13 cellular contexts compared by ENCODE assay signal in the genomic region with DNA sequence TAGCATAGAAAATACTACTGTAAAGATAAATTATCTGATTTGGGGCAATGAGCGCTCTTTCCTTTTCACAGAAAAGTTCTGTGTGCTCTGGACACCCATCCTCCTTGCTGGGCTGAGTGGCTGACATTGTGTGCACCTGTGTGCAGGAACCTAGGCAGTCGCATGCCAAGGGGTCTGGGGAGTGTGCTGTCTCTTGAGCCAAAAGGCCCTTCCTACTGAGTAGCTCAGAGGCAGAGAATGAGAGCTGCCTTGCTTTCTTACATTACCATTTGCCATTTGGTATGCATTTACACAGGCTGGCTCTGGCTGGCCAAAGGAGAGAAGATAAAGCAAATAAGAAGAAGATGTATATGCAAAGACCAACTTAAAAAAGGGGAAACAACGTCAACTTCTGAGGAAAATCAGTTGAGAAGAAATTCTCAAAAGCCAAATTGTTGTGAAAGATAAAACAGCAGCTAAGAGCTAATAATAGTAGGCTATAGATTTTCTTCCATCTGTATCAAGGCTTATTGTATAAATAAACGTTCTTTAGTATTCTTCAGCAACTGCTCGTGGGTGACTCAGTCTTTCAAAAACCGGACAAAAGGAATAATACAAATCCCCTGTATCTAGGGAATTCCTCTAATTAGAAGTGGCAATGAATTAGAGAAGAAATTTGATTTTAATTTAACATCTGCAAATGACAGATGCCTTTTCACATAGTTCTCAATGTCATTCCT.
A peak's percentile ranks its signal among the peaks of the same experiment; 100 is the strongest.
DNase-seq lines count a peak whose midpoint lies in the region; ATAC-seq and TF ChIP-seq lines count a peak whose summit lies in the region.
"Had no signal": no experiment of that assay in that cellular context is flagged by ENCODE, and none has a peak within 500 bp of the region (broad histone marks: within the 10 kb centered on the region; RNA-seq: fewer than 3 reads in every experiment).

No MANE protein-coding gene starts in this region.

- H3K4me1 Mint-ChIP-seq in stimulated activated effector memory CD8-positive, alpha-beta T cell treated with anti-CD3 and anti-CD28 coated beads, Interleukin-12 subunit alpha, Interleukin-12 subunit beta, amount 100 ng/mL, for 72 hours = peaks cover 50% of the 10 kb centered on the region

- no peak overlapping the region for H2BK12ac ChIP-seq in trophoblast cell (ENCODE audit: low read length)

- peaks cover 34% of the 10 kb centered on the region for H3K36me3 Mint-ChIP-seq in stimulated activated effector memory CD8-positive, alpha-beta T cell treated with anti-CD3 and anti-CD28 coated beads, Interleukin-12 subunit alpha, Interleukin-12 subunit beta, amount 100 ng/mL, for 72 hours

- no peak overlapping the region for H3K23ac ChIP-seq in trophoblast cell (ENCODE audit: low read length)

- H3K9me3 ChIP-seq in trophoblast cell (ENCODE audit: insufficient read depth, low read depth, low read length) = no peaks in the 10 kb centered on the region

- H3K79me1 ChIP-seq in trophoblast cell (ENCODE audit: low read length) = no peaks in the 10 kb centered on the region

- H3K4me3 ChIP-seq in astrocyte of the spinal cord (ENCODE audit: low read depth, low read length) = no peak overlapping the region
- H3K4me3 ChIP-seq in trophoblast cell (ENCODE audit: low read depth, low read length) = no peak overlapping the region
- H3K4me3 ChIP-seq: coronary artery had no signal

- H3K27ac Mint-ChIP-seq in stimulated activated effector memory CD8-positive, alpha-beta T cell treated with anti-CD3 and anti-CD28 coated beads, Interleukin-12 subunit alpha, Interleukin-12 subunit beta, amount 100 ng/mL, for 72 hours = no peak overlapping the region

- no peaks in the 10 kb centered on the region for H3K36me3 ChIP-seq in trophoblast cell (ENCODE audit: control insufficient read depth in 1 of 2, insufficient read depth in 2 of 2, low read length in 2 of 2)

- no peak overlapping the region for H3K18ac ChIP-seq in trophoblast cell (ENCODE audit: low read length)

- H3K79me2 ChIP-seq in trophoblast cell (ENCODE audit: control insufficient read depth, insufficient read depth, low read length, poor library complexity) = no peaks in the 10 kb centered on the region

- no peak overlapping the region for H4K8ac ChIP-seq in trophoblast cell (ENCODE audit: low read depth, low read length)

- no peak overlapping the region for H3K4ac ChIP-seq in trophoblast cell (ENCODE audit: low read depth, low read length)

- no peak overlapping the region for H3K9ac ChIP-seq in trophoblast cell (ENCODE audit: low read length)

- no peak overlapping the region for H2BK120ac ChIP-seq in trophoblast cell (ENCODE audit: insufficient read depth, low read length, poor library complexity)

- no peak overlapping the region for H3K4me3 Mint-ChIP-seq in stimulated activated effector memory CD8-positive, alpha-beta T cell treated with anti-CD3 and anti-CD28 coated beads, Interleukin-12 subunit alpha, Interleukin-12 subunit beta, amount 100 ng/mL, for 72 hours

- no peaks in the 10 kb centered on the region for H3K9me3 Mint-ChIP-seq in stimulated activated effector memory CD8-positive, alpha-beta T cell treated with anti-CD3 and anti-CD28 coated beads, Interleukin-12 subunit alpha, Interleukin-12 subunit beta, amount 100 ng/mL, for 72 hours

- TF ChIP-seq CTCF in astrocyte of the spinal cord (IDR thresholded peaks at IDR 0.05; ENCODE audit: low read depth, low read length) = no peak

- H4K91ac ChIP-seq in trophoblast cell (ENCODE audit: low read depth, low read length) = no peak overlapping the region

- no peak overlapping the region for H3K14ac ChIP-seq in trophoblast cell (ENCODE audit: low read length)

- H4K12ac ChIP-seq in trophoblast cell (ENCODE audit: low read depth, low read length) = no peak overlapping the region

- H2BK5ac ChIP-seq in trophoblast cell (ENCODE audit: low read depth, low read length, poor library complexity) = no peak overlapping the region

- H3K4me1 ChIP-seq in trophoblast cell (ENCODE audit: control insufficient read depth in 1 of 2, insufficient read depth in 2 of 2, low read length in 2 of 2) = peaks cover 2 to 3% of the 10 kb centered on the region in 2 experiments

- ATAC-seq in GM18508 (IDR thresholded peaks at IDR 0.05; ENCODE audit: insufficient read depth, unreplicated experiment) = peak; percentile 12
- ATAC-seq in GM19463 (IDR thresholded peaks at IDR 0.05; ENCODE audit: unreplicated experiment) = peak; percentile 29
- ATAC-seq in HG03095 (IDR thresholded peaks at IDR 0.05; ENCODE audit: unreplicated experiment) = peak; percentile 33
- no peak for ATAC-seq in HG03045 (IDR thresholded peaks at IDR 0.05; ENCODE audit: unreplicated experiment)
- ATAC-seq in stimulated activated effector memory CD8-positive, alpha-beta T cell treated with anti-CD3 and anti-CD28 coated beads, Interleukin-12 subunit alpha, Interleukin-12 subunit beta, amount 100 ng/mL, for 72 hours = no peak
- ATAC-seq: naive thymus-derived CD4-positive, alpha-beta T cell had no signal

- in situ Hi-C loops in astrocyte of the spinal cord (cut with HindIII; ENCODE audit: low sequenced_read_pairs) = no loop called here

- no peak overlapping the region for H3K4me2 ChIP-seq in trophoblast cell (ENCODE audit: low read length)

- no peak overlapping the region for H2AFZ ChIP-seq in trophoblast cell (ENCODE audit: insufficient read depth, low read length, poor library complexity)

- DNase-seq in astrocyte of the spinal cord (ENCODE audit: low read depth, low spot score) (peak; percentile 33), trophoblast cell (no peak), HT-29 (ENCODE audit: low spot score) (no peak)
- DNase-seq in stimulated activated effector memory CD8-positive, alpha-beta T cell treated with anti-CD3 and anti-CD28 coated beads, Interleukin-12 subunit alpha, Interleukin-12 subunit beta, amount 100 ng/mL, for 72 hours (ENCODE audit: low spot score in 2 of 2) = no peak
- DNase-seq: DMS153; naive thymus-derived CD4-positive, alpha-beta T cell; stimulated activated CD4-positive, alpha-beta T cell treated with anti-CD3 and anti-CD28 coated beads, Interleukin-12 subunit alpha, Interleukin-12 subunit beta, amount 100 ng/mL, for 4 hours; SW 1271 had no signal

- H2AK5ac ChIP-seq in trophoblast cell (ENCODE audit: low read length) = no peak overlapping the region

- no CpG with 5 or more reads among the region's 6 CpGs for WGBS in trophoblast cell (ENCODE audit: extremely low coverage, insufficient coverage, insufficient read length)

- no peak overlapping the region for H3K27ac ChIP-seq in trophoblast cell (ENCODE audit: low read depth, low read length)
- H3K27ac ChIP-seq: coronary artery had no signal

- no peaks in the 10 kb centered on the region for H3K27me3 ChIP-seq in trophoblast cell (ENCODE audit: insufficient read depth, low read length)

Comparison
In these comparisons a context has a peak if more than half of its experiments do, and no peak if none do; other contexts are left out.
1. ATAC-seq: peak in GM18508 (single experiment), GM19463 (single experiment) and HG03095 (single experiment); none in HG03045 (single experiment) and stimulated activated effector memory CD8-positive, alpha-beta T cell treated with anti-CD3 and anti-CD28 coated beads, Interleukin-12 subunit alpha, Interleukin-12 subunit beta, amount 100 ng/mL, for 72 hours (single experiment).